Comparison of ENCODE assay signal across 1 cellular context in the genomic region with DNA sequence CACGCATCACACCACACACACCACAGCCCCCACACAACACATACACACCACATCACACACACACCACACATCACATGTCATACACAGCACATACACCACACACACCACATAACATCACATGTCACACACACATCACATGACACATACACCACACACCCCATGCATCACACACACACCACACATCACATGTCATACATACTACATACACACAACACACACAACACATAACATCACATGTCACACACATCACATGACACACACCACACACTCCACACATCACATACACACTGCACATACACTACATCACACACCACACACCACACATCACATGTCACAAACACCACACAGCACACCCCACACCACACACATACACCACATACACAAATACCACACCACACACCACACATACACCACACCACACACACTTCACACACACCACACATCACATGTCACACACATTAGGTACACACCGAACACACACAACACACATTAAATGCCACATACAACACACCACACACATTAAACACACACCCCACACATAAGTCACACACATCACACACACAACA.
TF ChIP-seq lines count a peak whose summit lies in the region.

No MANE protein-coding gene starts in this region.

TF ChIP-seq in H1, 55 proteins besides CTCF, POLR2A, EP300 and RAD21:
- no peak for TF ChIP-seq BCL11A (IDR thresholded peaks at IDR 0.05; ENCODE audit: low read depth in 2 of 2, low read length in 2 of 2)
- TF ChIP-seq SRF (IDR thresholded peaks at IDR 0.05; ENCODE audit: low read depth, low read length), result no peak
- TF ChIP-seq SIRT6 (IDR thresholded peaks at IDR 0.05; ENCODE audit: low read length), result no peak
- no peak for TF ChIP-seq KDM4A (IDR thresholded peaks at IDR 0.05; ENCODE audit: low read depth, low read length, severe bottlenecking)
- TF ChIP-seq, protein P1, sequence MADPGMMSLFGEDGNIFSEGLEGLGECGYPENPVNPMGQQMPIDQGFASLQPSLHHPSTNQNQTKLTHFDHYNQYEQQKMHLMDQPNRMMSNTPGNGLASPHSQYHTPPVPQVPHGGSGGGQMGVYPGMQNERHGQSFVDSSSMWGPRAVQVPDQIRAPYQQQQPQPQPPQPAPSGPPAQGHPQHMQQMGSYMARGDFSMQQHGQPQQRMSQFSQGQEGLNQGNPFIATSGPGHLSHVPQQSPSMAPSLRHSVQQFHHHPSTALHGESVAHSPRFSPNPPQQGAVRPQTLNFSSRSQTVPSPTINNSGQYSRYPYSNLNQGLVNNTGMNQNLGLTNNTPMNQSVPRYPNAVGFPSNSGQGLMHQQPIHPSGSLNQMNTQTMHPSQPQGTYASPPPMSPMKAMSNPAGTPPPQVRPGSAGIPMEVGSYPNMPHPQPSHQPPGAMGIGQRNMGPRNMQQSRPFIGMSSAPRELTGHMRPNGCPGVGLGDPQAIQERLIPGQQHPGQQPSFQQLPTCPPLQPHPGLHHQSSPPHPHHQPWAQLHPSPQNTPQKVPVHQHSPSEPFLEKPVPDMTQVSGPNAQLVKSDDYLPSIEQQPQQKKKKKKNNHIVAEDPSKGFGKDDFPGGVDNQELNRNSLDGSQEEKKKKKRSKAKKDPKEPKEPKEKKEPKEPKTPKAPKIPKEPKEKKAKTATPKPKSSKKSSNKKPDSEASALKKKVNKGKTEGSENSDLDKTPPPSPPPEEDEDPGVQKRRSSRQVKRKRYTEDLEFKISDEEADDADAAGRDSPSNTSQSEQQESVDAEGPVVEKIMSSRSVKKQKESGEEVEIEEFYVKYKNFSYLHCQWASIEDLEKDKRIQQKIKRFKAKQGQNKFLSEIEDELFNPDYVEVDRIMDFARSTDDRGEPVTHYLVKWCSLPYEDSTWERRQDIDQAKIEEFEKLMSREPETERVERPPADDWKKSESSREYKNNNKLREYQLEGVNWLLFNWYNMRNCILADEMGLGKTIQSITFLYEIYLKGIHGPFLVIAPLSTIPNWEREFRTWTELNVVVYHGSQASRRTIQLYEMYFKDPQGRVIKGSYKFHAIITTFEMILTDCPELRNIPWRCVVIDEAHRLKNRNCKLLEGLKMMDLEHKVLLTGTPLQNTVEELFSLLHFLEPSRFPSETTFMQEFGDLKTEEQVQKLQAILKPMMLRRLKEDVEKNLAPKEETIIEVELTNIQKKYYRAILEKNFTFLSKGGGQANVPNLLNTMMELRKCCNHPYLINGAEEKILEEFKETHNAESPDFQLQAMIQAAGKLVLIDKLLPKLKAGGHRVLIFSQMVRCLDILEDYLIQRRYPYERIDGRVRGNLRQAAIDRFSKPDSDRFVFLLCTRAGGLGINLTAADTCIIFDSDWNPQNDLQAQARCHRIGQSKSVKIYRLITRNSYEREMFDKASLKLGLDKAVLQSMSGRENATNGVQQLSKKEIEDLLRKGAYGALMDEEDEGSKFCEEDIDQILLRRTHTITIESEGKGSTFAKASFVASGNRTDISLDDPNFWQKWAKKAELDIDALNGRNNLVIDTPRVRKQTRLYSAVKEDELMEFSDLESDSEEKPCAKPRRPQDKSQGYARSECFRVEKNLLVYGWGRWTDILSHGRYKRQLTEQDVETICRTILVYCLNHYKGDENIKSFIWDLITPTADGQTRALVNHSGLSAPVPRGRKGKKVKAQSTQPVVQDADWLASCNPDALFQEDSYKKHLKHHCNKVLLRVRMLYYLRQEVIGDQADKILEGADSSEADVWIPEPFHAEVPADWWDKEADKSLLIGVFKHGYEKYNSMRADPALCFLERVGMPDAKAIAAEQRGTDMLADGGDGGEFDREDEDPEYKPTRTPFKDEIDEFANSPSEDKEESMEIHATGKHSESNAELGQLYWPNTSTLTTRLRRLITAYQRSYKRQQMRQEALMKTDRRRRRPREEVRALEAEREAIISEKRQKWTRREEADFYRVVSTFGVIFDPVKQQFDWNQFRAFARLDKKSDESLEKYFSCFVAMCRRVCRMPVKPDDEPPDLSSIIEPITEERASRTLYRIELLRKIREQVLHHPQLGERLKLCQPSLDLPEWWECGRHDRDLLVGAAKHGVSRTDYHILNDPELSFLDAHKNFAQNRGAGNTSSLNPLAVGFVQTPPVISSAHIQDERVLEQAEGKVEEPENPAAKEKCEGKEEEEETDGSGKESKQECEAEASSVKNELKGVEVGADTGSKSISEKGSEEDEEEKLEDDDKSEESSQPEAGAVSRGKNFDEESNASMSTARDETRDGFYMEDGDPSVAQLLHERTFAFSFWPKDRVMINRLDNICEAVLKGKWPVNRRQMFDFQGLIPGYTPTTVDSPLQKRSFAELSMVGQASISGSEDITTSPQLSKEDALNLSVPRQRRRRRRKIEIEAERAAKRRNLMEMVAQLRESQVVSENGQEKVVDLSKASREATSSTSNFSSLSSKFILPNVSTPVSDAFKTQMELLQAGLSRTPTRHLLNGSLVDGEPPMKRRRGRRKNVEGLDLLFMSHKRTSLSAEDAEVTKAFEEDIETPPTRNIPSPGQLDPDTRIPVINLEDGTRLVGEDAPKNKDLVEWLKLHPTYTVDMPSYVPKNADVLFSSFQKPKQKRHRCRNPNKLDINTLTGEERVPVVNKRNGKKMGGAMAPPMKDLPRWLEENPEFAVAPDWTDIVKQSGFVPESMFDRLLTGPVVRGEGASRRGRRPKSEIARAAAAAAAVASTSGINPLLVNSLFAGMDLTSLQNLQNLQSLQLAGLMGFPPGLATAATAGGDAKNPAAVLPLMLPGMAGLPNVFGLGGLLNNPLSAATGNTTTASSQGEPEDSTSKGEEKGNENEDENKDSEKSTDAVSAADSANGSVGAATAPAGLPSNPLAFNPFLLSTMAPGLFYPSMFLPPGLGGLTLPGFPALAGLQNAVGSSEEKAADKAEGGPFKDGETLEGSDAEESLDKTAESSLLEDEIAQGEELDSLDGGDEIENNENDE (IDR thresholded peaks at IDR 0.05; ENCODE audit: insufficient replicate concordance, low read length), result no peak
- TF ChIP-seq TEAD4 (IDR thresholded peaks at IDR 0.05; ENCODE audit: low read depth, low read length), result no peak
- no peak for TF ChIP-seq EGR1 (IDR thresholded peaks at IDR 0.05; ENCODE audit: borderline replicate concordance, low read depth, low read length)
- TF ChIP-seq PHF8 (conservative IDR thresholded peaks at IDR 0.05; ENCODE audit: low read depth, low read length), result no peak
- TF ChIP-seq CREB1 (IDR thresholded peaks at IDR 0.05), result no peak
- TF ChIP-seq TAF7 (optimal IDR thresholded peaks at IDR 0.05; ENCODE audit: borderline replicate concordance, low read depth, low read length), result no peak
